9 cellular contexts compared by ENCODE assay signal in genomic region chr5:32587067-32587551, GRCh38. TPM values are rescaled to one million over a fixed set of nuclear protein-coding genes. Genes with fewer than 3 reads are reported as not detected.
A peak's percentile ranks its signal among the peaks of the same experiment; 100 is the strongest.
DNase-seq lines count a peak whose midpoint lies in the region; ATAC-seq, FAIRE-seq and TF ChIP-seq lines count a peak whose summit lies in the region.
"Had no signal": no experiment of that assay in that cellular context is flagged by ENCODE, and none has a peak within 500 bp of the region (broad histone marks: within the 10 kb centered on the region; RNA-seq: fewer than 3 reads in every experiment).

No MANE protein-coding gene starts in this region.

- no peak for TF ChIP-seq RAD21 in A549 (conservative IDR thresholded peaks at IDR 0.05 in 1 of 2, IDR thresholded peaks at IDR 0.05 in 1 of 2)

- H3K4me3 ChIP-seq in A549 (peak overlapping the region; percentile 85), HEK293 (ENCODE audit: low read depth, low read length) (peak overlapping the region; percentile 96), astrocyte of the cerebellum (ENCODE audit: low read depth, low read length) (peak overlapping the region; percentile 89)

- POLR2A ChIA-PET in A549 (lab: Yijun Ruan, JAX): no interaction called here
- POLR2A ChIA-PET in HEK293 (lab: Yijun Ruan, JAX): no interaction called here
- POLR2A ChIA-PET in HEK293T (lab: Yijun Ruan, JAX): no interaction called here

- no peaks in the 10 kb centered on the region for H3K9me3 Mint-ChIP-seq in memory B cell

- H3K4me2 ChIP-seq in A549: peak overlapping the region; percentile 87

- DNase-seq in A549 (ENCODE audit: low read depth in 1 of 2, low spot score in 1 of 2) (no peak), astrocyte of the cerebellum (ENCODE audit: low read depth) (no peak), memory B cell (ENCODE audit: low spot score in 2 of 2) (no peak), HEK293T (ENCODE audit: extremely low spot score) (no peak), islet precursor cell (no peak), NCI-H1092 treated with DMSO at 0.1 percent for 48 hours (lab: John Stamatoyannopoulos, UW) (no peak)
- no peak for DNase-seq in stimulated activated naive CD4-positive, alpha-beta T cell treated with Interleukin-2 at 50 U/mL for 16 hours (lab: John Stamatoyannopoulos, UW)
- DNase-seq: stimulated activated CD8-positive, alpha-beta memory T cell treated with anti-CD3 and anti-CD28 coated beads, Interleukin-4, amount 100 ng/mL, for 48 hours had no signal

- H3K27ac Mint-ChIP-seq in memory B cell: no peak overlapping the region

- peak overlapping the region; percentile 99 for H3K4me3 Mint-ChIP-seq in memory B cell

- FAIRE-seq in A549 (lab: Jason Lieb, UNC): no peak

- H3K27me3 Mint-ChIP-seq in memory B cell: no peaks in the 10 kb centered on the region

- in situ Hi-C loops in astrocyte of the cerebellum (cut with HindIII; ENCODE audit: low sequenced_read_pairs): no loop called here

- peaks cover 24% of the 10 kb centered on the region for H3K4me1 ChIP-seq in A549
- H3K4me1 ChIP-seq in HEK293 (ENCODE audit: control insufficient read depth, insufficient read depth, low read length): peaks cover 13% of the 10 kb centered on the region

- TF ChIP-seq CTCF in A549 (IDR thresholded peaks at IDR 0.05) (no peak), HEK293 (tag by site-specific recombination; IDR thresholded peaks at IDR 0.05) (no peak), astrocyte of the cerebellum (IDR thresholded peaks at IDR 0.05; ENCODE audit: low read depth, low read length, missing control alignments) (no peak)

- WGBS in A549 (ENCODE audit: missing lambda C conversion rate): 85% methylated on average over 6 of the region's 6 CpGs

- H3K36me3 Mint-ChIP-seq in memory B cell: peaks cover 14% of the 10 kb centered on the region

- H3K27ac ChIP-seq in A549 (no peak overlapping the region), HEK293 (ENCODE audit: extremely low read depth, low read depth, low read length) (no peak overlapping the region)

- H3K9me3 ChIP-seq in A549 (no peaks in the 10 kb centered on the region), HEK293 (ENCODE audit: control insufficient read depth, insufficient read depth, low read depth, low read length) (no peaks in the 10 kb centered on the region)

- CTCF ChIA-PET in A549 (lab: Yijun Ruan, JAX) (interaction anchor here (1.1 to 7.2 kb wide), 5 partner anchors 63 to 354 kb away, joined by 3 to 135 read pairs (median 9); no protein-coding TSS in a partner anchor), HEK293 (lab: Yijun Ruan, JAX) (interaction anchor here (0.9 to 5.6 kb wide), 3 partner anchors 18 to 171 kb away, joined by 3 to 185 read pairs (median 3); no protein-coding TSS in a partner anchor), HEK293T (lab: Yijun Ruan, JAX) (interaction anchor here (1.2 kb wide), 1 partner anchor 355 kb away, joined by 3 read pairs; no protein-coding TSS in a partner anchor)

- H3K36me3 ChIP-seq in HEK293 (ENCODE audit: control insufficient read depth in 2 of 2, insufficient read depth in 1 of 2, low read length in 2 of 2): peaks cover 30 to 34% of the 10 kb centered on the region in 2 experiments

- TF ChIP-seq POLR2A in A549 (IDR thresholded peaks at IDR 0.05; ENCODE audit: low read length): no peak

- peaks cover 39% of the 10 kb centered on the region for H3K4me1 Mint-ChIP-seq in memory B cell

- no peak for TF ChIP-seq EP300 in A549 (IDR thresholded peaks at IDR 0.05)

- ATAC-seq in A549 (no peak), memory B cell (ENCODE audit: low read depth) (no peak)

TF ChIP-seq in A549, 52 proteins besides CTCF, POLR2A, EP300 and RAD21:
- TF ChIP-seq RARB (CRISPR knock-in tag; IDR thresholded peaks at IDR 0.05) (no peak), MAFK (IDR thresholded peaks at IDR 0.05; ENCODE audit: partially characterized antibody) (peak; percentile 45)

TF ChIP-seq in HEK293, 187 proteins besides CTCF, POLR2A, EP300 and RAD21:
- TF ChIP-seq ZNF48 (tag by site-specific recombination; IDR thresholded peaks at IDR 0.05) (no peak), IKZF3 (tag by site-specific recombination; IDR thresholded peaks at IDR 0.05) (0 out of 2 replicates have a peak, but pooled peaks have one; percentile 15), ZNF335 (tag by site-specific recombination; conservative IDR thresholded peaks at IDR 0.05) (peak; percentile 61), TSHZ1 (tag by site-specific recombination; IDR thresholded peaks at IDR 0.05; ENCODE audit: borderline replicate concordance) (no peak), ZEB2 (tag by site-specific recombination; IDR thresholded peaks at IDR 0.05) (0 out of 2 replicates have a peak, but pooled peaks have one; percentile 18)

TF ChIP-seq in HEK293T, 16 proteins besides CTCF, POLR2A, EP300 and RAD21:
- TF ChIP-seq ELF4 (IDR thresholded peaks at IDR 0.05) (no peak), FOXM1 (IDR thresholded peaks at IDR 0.05; ENCODE audit: borderline replicate concordance) (no peak), FOXA1 (IDR thresholded peaks at IDR 0.05) (no peak), HDGF (IDR thresholded peaks at IDR 0.05; ENCODE audit: borderline replicate concordance) (no peak), BHLHE40 (IDR thresholded peaks at IDR 0.05; ENCODE audit: borderline replicate concordance) (no peak), FOXK2 (IDR thresholded peaks at IDR 0.05) (no peak), SUZ12 (IDR thresholded peaks at IDR 0.05) (no peak), ZNF384 (IDR thresholded peaks at IDR 0.05) (no peak), NFRKB (IDR thresholded peaks at IDR 0.05) (no peak), L3MBTL2 (conservative IDR thresholded peaks at IDR 0.05) (no peak), SP1 (IDR thresholded peaks at IDR 0.05) (no peak), PKNOX1 (IDR thresholded peaks at IDR 0.05) (no peak), CTBP1 (IDR thresholded peaks at IDR 0.05; ENCODE audit: borderline replicate concordance) (no peak), LEF1 (IDR thresholded peaks at IDR 0.05; ENCODE audit: borderline replicate concordance) (no peak), ARNT (IDR thresholded peaks at IDR 0.05) (no peak), TARDBP (IDR thresholded peaks at IDR 0.05) (no peak)

RNA-seq across cellular contexts. Expression of gene SUB1, which starts 1.8 kb away (rescaled TPM):
- polyA plus RNA-seq in A549 (2011; rRNA removed): 179 and 450 TPM in 2 replicates
- 41.4 and 61.8 TPM in 2 replicates for polyA plus RNA-seq in A549 (2012; cell fraction: cytosol; rRNA removed)
- 12.9 and 27.8 TPM in 2 replicates for polyA plus RNA-seq in A549 (2012; cell fraction: nucleus; rRNA removed)
- 190 to 208 TPM (median 197 TPM) in 3 replicates for polyA plus RNA-seq in A549 (2017; fragmentation: RNase III; extraction: RNeasy Plus Mini Kit Qiagen cat#74134 plus additional on column Dnase treatment)
- 15.5 and 17.4 TPM in 2 replicates for polyA minus RNA-seq in A549 (2011; rRNA and poly(A)+ RNA removed)
